Comparison of ENCODE assay signal across 1 cellular context in genomic region chr5:146331257-146331822, GRCh38.
TF ChIP-seq lines count a peak whose summit lies in the region.

No MANE protein-coding gene starts in this region.

TF ChIP-seq in GM23338, 12 proteins besides CTCF, POLR2A, EP300 and RAD21 (continued from another document):
- no peak for TF ChIP-seq REST (IDR thresholded peaks at IDR 0.05; ENCODE audit: unreplicated experiment)
- TF ChIP-seq ZNF462 (CRISPR knock-in tag; IDR thresholded peaks at IDR 0.05), result no peak
- TF ChIP-seq NANOG (IDR thresholded peaks at IDR 0.05; ENCODE audit: borderline replicate concordance), result no peak
- no peak for TF ChIP-seq ZNF114 (CRISPR knock-in tag; IDR thresholded peaks at IDR 0.05)
- no peak for TF ChIP-seq POLR2AphosphoS5 (IDR thresholded peaks at IDR 0.05; ENCODE audit: low read depth)
- TF ChIP-seq JUNB (IDR thresholded peaks at IDR 0.05; ENCODE audit: unreplicated experiment), result no peak
- TF ChIP-seq EZH2phosphoT487 (IDR thresholded peaks at IDR 0.05; ENCODE audit: unreplicated experiment), result no peak
TF ChIP-seq in GM23338: peak in this region for 0.
